ENCODE assay signal across 14 cellular contexts in the genomic region with DNA sequence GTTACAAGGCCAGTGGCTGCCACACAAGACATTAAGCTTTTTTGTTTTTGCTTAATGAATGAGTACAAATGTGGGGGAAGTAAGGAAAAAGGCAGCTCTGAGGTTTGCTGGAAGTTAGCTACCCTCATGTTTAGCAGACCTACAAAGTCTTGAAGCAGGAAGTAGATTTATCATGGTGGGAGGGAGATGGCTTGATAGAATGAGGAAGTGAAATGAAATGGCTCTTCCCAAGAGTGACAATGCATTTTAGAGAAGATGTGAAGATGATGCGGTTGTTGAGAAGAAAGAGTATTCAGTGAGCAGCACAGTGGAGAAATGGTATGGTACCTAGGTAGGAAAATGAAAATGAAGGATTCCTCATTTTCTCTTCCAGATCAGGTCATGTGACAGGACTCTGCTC.
DNase-seq lines count a peak whose midpoint lies in the region; ATAC-seq and TF ChIP-seq lines count a peak whose summit lies in the region.
"Had no signal": no experiment of that assay in that cellular context is flagged by ENCODE, and none has a peak within 500 bp of the region (broad histone marks: within the 10 kb centered on the region; RNA-seq: fewer than 3 reads in every experiment).

No MANE protein-coding gene starts in this region.

- POLR2A ChIA-PET in MCF 10A (lab: Yijun Ruan, JAX), result no interaction called here

- no peak overlapping the region for H3K4me3 ChIP-seq in mammary epithelial cell (replicated peaks in 1 of 3; ENCODE audit: insufficient read depth in 1 of 3, low read depth in 2 of 3, low read length in 3 of 3)
- H3K4me3 ChIP-seq in BE2C (ENCODE audit: low read depth, low read length), result no peak overlapping the region

- in situ Hi-C loops in mammary epithelial cell (cut with MboI; ENCODE audit: low sequenced_read_pairs in 2 of 2), result no loop called here

- no peaks in the 10 kb centered on the region for H4K20me1 ChIP-seq in mammary epithelial cell (ENCODE audit: insufficient read depth, low read length)

- H3K36me3 Mint-ChIP-seq in MCF 10A (ENCODE audit: insufficient read depth, unreplicated experiment), result no peaks in the 10 kb centered on the region
- H3K36me3 Mint-ChIP-seq: naive thymus-derived CD8-positive, alpha-beta T cell had no signal

- intact Hi-C loops in mammary epithelial cell (cut with micrococcal nuclease), result no loop called here
- intact Hi-C loops in MCF 10A (cut with micrococcal nuclease), result no loop called here

- H3K27me3 ChIP-seq in mammary epithelial cell (ENCODE audit: insufficient read depth, low read length) (no peaks in the 10 kb centered on the region), BE2C (peaks cover 21% of the 10 kb centered on the region)

- H3K27me3 Mint-ChIP-seq in MCF 10A (ENCODE audit: insufficient read depth, unreplicated experiment), result no peaks in the 10 kb centered on the region
- H3K27me3 Mint-ChIP-seq: dendritic cell treated with granulocyte-macrophage colony-stimulating factor and Interleukin-4, amounts not matched to agents 40 ng/mL and 50 ng/mL, for 4 days had no signal

- no peak overlapping the region for H3K9ac ChIP-seq in mammary epithelial cell (ENCODE audit: insufficient read depth, low read length)

- BruUV-seq in mammary epithelial cell (replicated peaks; lab: Mats Ljungman, UMichigan) (no TSS peak), MCF 10A (replicated peaks; lab: Mats Ljungman, UMichigan) (no TSS peak)

- TF ChIP-seq CTCF in mammary epithelial cell (conservative IDR thresholded peaks at IDR 0.05 in 1 of 2, IDR thresholded peaks at IDR 0.05 in 1 of 2; ENCODE audit: extremely low read depth in 1 of 2, insufficient read depth in 1 of 2, low read depth in 1 of 2, low read length in 2 of 2), result no peak
- TF ChIP-seq CTCF in MCF 10A (IDR thresholded peaks at IDR 0.05; ENCODE audit: unreplicated experiment), result no peak
- no peak for TF ChIP-seq CTCF in BE2C (IDR thresholded peaks at IDR 0.05; ENCODE audit: low read depth, low read length)

- no peak overlapping the region for H3K27ac Mint-ChIP-seq in MCF 10A (ENCODE audit: low read depth, unreplicated experiment)
- H3K27ac Mint-ChIP-seq: dendritic cell treated with granulocyte-macrophage colony-stimulating factor and Interleukin-4, amounts not matched to agents 40 ng/mL and 50 ng/mL, for 4 days; H9; naive thymus-derived CD8-positive, alpha-beta T cell had no signal

- H3K36me3 ChIP-seq in mammary epithelial cell (ENCODE audit: insufficient read depth, low read length), result no peaks in the 10 kb centered on the region
- H3K36me3 ChIP-seq in BE2C, result no peaks in the 10 kb centered on the region

- no peak overlapping the region for H3K27ac ChIP-seq in mammary epithelial cell (ENCODE audit: insufficient read depth, low read depth, low read length)

- dilution Hi-C loops in mammary epithelial cell (cut with HindIII; ENCODE audit: low sequenced_read_pairs), result no loop called here

- ATAC-seq in HG03135 (IDR thresholded peaks at IDR 0.05; ENCODE audit: unreplicated experiment), result peak; percentile 69
- ATAC-seq: naive thymus-derived CD8-positive, alpha-beta T cell had no signal

- H2AFZ ChIP-seq in mammary epithelial cell (ENCODE audit: low read depth, low read length), result peak overlapping the region; percentile 15

- no peak for DNase-seq in mammary epithelial cell
- DNase-seq in MCF 10A (ENCODE audit: unreplicated experiment), result no peak
- peak; percentile 11 to 53 for DNase-seq in NOMO-1 (lab: John Stamatoyannopoulos, UW; ENCODE audit: unreplicated experiment in 2 of 2)
- no peak for DNase-seq in NCI-H187 (lab: John Stamatoyannopoulos, UW)
- no peak for DNase-seq in BE2C
- no peak for DNase-seq in AG08395 (ENCODE audit: low spot score)
- no peak for DNase-seq in pons (ENCODE audit: low spot score)
- DNase-seq: DMS79 treated with DMSO at 0.1 percent for 48 hours; H9; naive thymus-derived CD8-positive, alpha-beta T cell; NCI-H1694; T1000 had no signal

- no peaks in the 10 kb centered on the region for H3K9me3 Mint-ChIP-seq in MCF 10A (ENCODE audit: unreplicated experiment)
- H3K9me3 Mint-ChIP-seq: H9 had no signal

- H3K9me3 ChIP-seq in mammary epithelial cell (replicated peaks; ENCODE audit: insufficient read depth, low read length), result no peaks in the 10 kb centered on the region
- H3K9me3 ChIP-seq in BE2C, result no peaks in the 10 kb centered on the region

- no peaks in the 10 kb centered on the region for H3K4me1 Mint-ChIP-seq in MCF 10A (ENCODE audit: insufficient read depth, unreplicated experiment)
- H3K4me1 Mint-ChIP-seq: naive thymus-derived CD8-positive, alpha-beta T cell had no signal

- no peaks in the 10 kb centered on the region for H3K79me2 ChIP-seq in mammary epithelial cell (ENCODE audit: insufficient read depth, low read length)

- no peaks in the 10 kb centered on the region for H3K4me1 ChIP-seq in mammary epithelial cell (ENCODE audit: insufficient read depth, low read length)
- H3K4me1 ChIP-seq in BE2C, result no peaks in the 10 kb centered on the region

- no peak overlapping the region for H3K4me3 Mint-ChIP-seq in MCF 10A (ENCODE audit: unreplicated experiment)
- H3K4me3 Mint-ChIP-seq: dendritic cell treated with granulocyte-macrophage colony-stimulating factor and Interleukin-4, amounts not matched to agents 40 ng/mL and 50 ng/mL, for 4 days; H9; naive thymus-derived CD8-positive, alpha-beta T cell had no signal

- CTCF ChIA-PET in mammary epithelial cell (lab: Charles Lee; ENCODE audit: low non-redundant PET) (no interaction called here), MCF 10A (lab: Yijun Ruan, JAX) (no interaction called here)

- no peak overlapping the region for H3K4me2 ChIP-seq in mammary epithelial cell (ENCODE audit: insufficient read depth, low read depth, low read length)

- WGBS in mammary epithelial cell (ENCODE audit: low coverage, missing lambda C conversion rate), result 100% methylated on average over 1 of the region's 1 CpG

Comparison
In these comparisons a context has a peak if more than half of its experiments do, and no peak if none do; other contexts are left out.
1. DNase-seq: peak in NOMO-1 (2 of 2); none in mammary epithelial cell (single experiment), MCF 10A (single experiment), NCI-H187 (0 of 2), BE2C (single experiment), AG08395 (single experiment) and pons (single experiment).